Comparison of ENCODE assay signal across 10 cellular contexts in the genomic region with DNA sequence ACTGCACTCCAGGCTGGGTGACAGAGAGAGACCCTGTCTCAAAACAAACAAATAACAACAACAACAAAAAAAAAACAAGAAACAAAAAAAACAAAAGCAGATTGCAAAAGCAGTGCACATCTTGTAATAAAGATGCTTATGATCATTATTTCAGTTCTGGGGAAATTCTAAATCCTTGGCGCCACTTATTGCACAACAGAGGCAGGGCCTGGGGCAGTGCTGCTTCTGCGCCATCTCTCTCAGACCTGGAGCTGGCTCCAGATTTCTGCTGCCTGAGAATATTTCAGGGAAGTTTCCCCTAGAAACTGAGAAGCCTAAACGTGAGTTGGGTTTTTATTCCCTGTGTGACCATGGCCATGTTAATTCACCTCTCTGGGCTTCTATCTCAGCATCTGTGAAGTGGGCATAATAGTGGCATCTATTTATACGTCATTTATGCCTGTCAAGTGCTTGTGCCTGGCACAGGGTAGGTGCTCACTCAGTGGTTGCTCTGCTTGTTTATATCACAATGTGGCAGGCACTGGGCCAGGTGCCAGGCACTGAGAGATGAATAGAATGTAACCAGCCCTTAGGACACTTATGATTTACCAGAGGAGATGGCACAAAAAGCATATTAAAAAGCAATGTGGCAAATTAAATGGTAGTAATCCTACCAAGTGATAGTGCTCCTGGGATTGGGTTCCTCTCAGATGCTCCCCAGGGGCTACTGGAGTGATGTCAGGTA.
DNase-seq lines count a peak whose midpoint lies in the region; ATAC-seq and TF ChIP-seq lines count a peak whose summit lies in the region.
"Had no signal": no experiment of that assay in that cellular context is flagged by ENCODE, and none has a peak within 500 bp of the region (broad histone marks: within the 10 kb centered on the region; RNA-seq: fewer than 3 reads in every experiment).

No MANE protein-coding gene starts in this region.

- intact Hi-C loops in left lung (cut with DNase I), result no loop called here

- peak; percentile 95 for DNase-seq in DMS153 (lab: John Stamatoyannopoulos, UW)
- DNase-seq in NCI-H1092 (lab: John Stamatoyannopoulos, UW), result peak; percentile 87
- DNase-seq in SHP77 (lab: John Stamatoyannopoulos, UW), result peak; percentile 38 to 60
- DNase-seq in left lung, result no peak
- DNase-seq in Peyer's patch, result no peak
- no peak for DNase-seq in stimulated activated CD4-positive, alpha-beta T cell treated with anti-CD3 and anti-CD28 coated beads, Interleukin-1b, Interleukin-23, amount 100 ng/mL, for 48 hours
- no peak for DNase-seq in islet precursor cell
- DNase-seq: activated T-cell treated with anti-CD3 and anti-CD28 coated beads, Interleukin-2, amount 50 U/mL, for 24 hours had no signal

- ATAC-seq in left lung (peak; percentile 42), GM18511 (IDR thresholded peaks at IDR 0.05; ENCODE audit: unreplicated experiment) (no peak)

- no peaks in the 10 kb centered on the region for H3K27me3 ChIP-seq in left lung
- no peaks in the 10 kb centered on the region for H3K27me3 ChIP-seq in Peyer's patch

- no peak for TF ChIP-seq POLR2A in Peyer's patch (IDR thresholded peaks at IDR 0.05)

- H3K9me3 ChIP-seq in left lung (no peaks in the 10 kb centered on the region), Peyer's patch (no peaks in the 10 kb centered on the region)

- H3K36me3 ChIP-seq in left lung (no peaks in the 10 kb centered on the region), Peyer's patch (no peaks in the 10 kb centered on the region)

- H3K27ac ChIP-seq in left lung (no peak overlapping the region), Peyer's patch (no peak overlapping the region)
- H3K27ac ChIP-seq: epithelial cell of prostate had no signal

- TF ChIP-seq CTCF in left lung (IDR thresholded peaks at IDR 0.05) (no peak), Peyer's patch (IDR thresholded peaks at IDR 0.05) (no peak)

- peaks cover 0 to 2% of the 10 kb centered on the region in 2 donors for H3K4me1 ChIP-seq in left lung
- peaks cover 0 to 4% (median 0%) of the 10 kb centered on the region in 4 donors for H3K4me1 ChIP-seq in Peyer's patch

- no peak overlapping the region for H3K4me3 ChIP-seq in left lung
- H3K4me3 ChIP-seq in Peyer's patch, result no peak overlapping the region

Comparison
In these comparisons a context has a peak if more than half of its experiments do, and no peak if none do; other contexts are left out.
1. DNase-seq: peak in DMS153 (single experiment), NCI-H1092 (single experiment) and SHP77 (2 of 2); none in left lung (0 of 2), Peyer's patch (0 of 3), stimulated activated CD4-positive, alpha-beta T cell treated with anti-CD3 and anti-CD28 coated beads, Interleukin-1b, Interleukin-23, amount 100 ng/mL, for 48 hours (single experiment) and islet precursor cell (single experiment).